Comparison of ENCODE assay signal across 17 cellular contexts in genomic region chr15:81897011-81897677, GRCh38.
A peak's percentile ranks its signal among the peaks of the same experiment; 100 is the strongest.
DNase-seq lines count a peak whose midpoint lies in the region; ATAC-seq, FAIRE-seq and TF ChIP-seq lines count a peak whose summit lies in the region.
"Had no signal": no experiment of that assay in that cellular context is flagged by ENCODE, and none has a peak within 500 bp of the region (broad histone marks: within the 10 kb centered on the region; RNA-seq: fewer than 3 reads in every experiment).

No MANE protein-coding gene starts in this region.

- intact Hi-C loops in K562 (cut with micrococcal nuclease) (no loop called here), left lung (cut with DNase I) (no loop called here), HepG2 (cut with micrococcal nuclease; ENCODE audit: unreplicated experiment) (no loop called here)

- POLR2A ChIA-PET in K562 (lab: Yijun Ruan, JAX) = interaction anchor here (0.7 to 1.0 kb wide), 2 partner anchors 19 to 412 kb away, joined by 3 to 4 read pairs; no protein-coding TSS in a partner anchor
- POLR2A ChIA-PET in HepG2 (lab: Yijun Ruan, JAX) = no interaction called here

- DNase-seq in AG08396 (ENCODE audit: low spot score) = peak; percentile 65
- DNase-seq in HT1080 (ENCODE audit: low read depth) = peak; percentile 65
- DNase-seq in K562 (ENCODE audit: extremely low read depth in 1 of 4, low spot score in 3 of 4) = no peak
- DNase-seq in left lung = no peak
- no peak for DNase-seq in activated CD4-positive, alpha-beta T cell treated with anti-CD3 and anti-CD28 coated beads for 48 hours
- no peak for DNase-seq in NCI-H1092 (lab: John Stamatoyannopoulos, UW)
- no peak for DNase-seq in HepG2 (ENCODE audit: low spot score)
- DNase-seq in KBM-7 = no peak
- DNase-seq: activated B cell treated with CpG ODN at 0.5 μM for 24 hours; activated T-cell treated with anti-CD3 and anti-CD28 coated beads, Interleukin-2, amount 50 U/mL, for 24 hours; aorta; NCI-H1048; NCI-H774; stimulated activated CD4-positive, alpha-beta T cell treated with anti-CD3 and anti-CD28 coated beads, Interleukin-2, amount 100 ng/mL, for 24 hours had no signal

- no peaks in the 10 kb centered on the region for H3K9me1 ChIP-seq in K562 (ENCODE audit: control insufficient read depth, insufficient read depth, low read length)

- no peak for TF ChIP-seq CTCF in K562 (IDR thresholded peaks at IDR 0.05 in 2 of 3, conservative IDR thresholded peaks at IDR 0.05 in 1 of 3; ENCODE audit: insufficient read depth in 2 of 3, low read depth in 1 of 3, low read length in 3 of 3)
- TF ChIP-seq CTCF in left lung (IDR thresholded peaks at IDR 0.05) = no peak
- no peak for TF ChIP-seq CTCF in HepG2 (CRISPR knock-in tag; IDR thresholded peaks at IDR 0.05)

- CTCF ChIA-PET in K562 (lab: Yijun Ruan, JAX; ENCODE audit: low intra/inter-chr PET ratio) = no interaction called here
- CTCF ChIA-PET in HepG2 (lab: Yijun Ruan, JAX; ENCODE audit: low intra/inter-chr PET ratio, low total read pairs) = no interaction called here

- no peak overlapping the region for H3K4me3 ChIP-seq in K562
- no peak overlapping the region for H3K4me3 ChIP-seq in left lung
- no peak overlapping the region for H3K4me3 ChIP-seq in HepG2 (replicated peaks in 1 of 3; ENCODE audit: insufficient read depth in 1 of 3, low read depth in 2 of 3, low read length in 3 of 3)
- H3K4me3 ChIP-seq: BLaER1 treated with 17β-estradiol and CSF1 and Interleukin-3, amounts not matched to agents 10 nM and 100 nM; vagina had no signal

- 15% methylated on average over 6 of the region's 6 CpGs for WGBS in K562 (ENCODE audit: insufficient coverage, low coverage, missing lambda C conversion rate)
- WGBS in HepG2 (ENCODE audit: low lambda C conversion rate) = 23% methylated on average over 6 of the region's 6 CpGs

- TF ChIP-seq EP300 in K562 (IDR thresholded peaks at IDR 0.05; ENCODE audit: low read length) = no peak
- no peak for TF ChIP-seq EP300 in HepG2 (IDR thresholded peaks at IDR 0.05; ENCODE audit: low read depth in 2 of 2, low read length in 2 of 2)
- no peak for TF ChIP-seq EP300 in HepG2 (CRISPR knock-in tag; IDR thresholded peaks at IDR 0.05; ENCODE audit: borderline replicate concordance)

- H3K27me3 ChIP-seq in K562 (ENCODE audit: control insufficient read depth in 2 of 2, insufficient read depth in 2 of 2, low read length in 2 of 2) (no peaks in the 10 kb centered on the region; a peak in 2 of 5 replicates), left lung (no peaks in the 10 kb centered on the region), HepG2 (ENCODE audit: control insufficient read depth in 1 of 2, insufficient read depth in 2 of 2, low read length in 2 of 2) (no peaks in the 10 kb centered on the region)
- H3K27me3 ChIP-seq: BLaER1 treated with 17β-estradiol and CSF1 and Interleukin-3, amounts not matched to agents 10 nM and 100 nM; vagina had no signal

- H3K4me2 ChIP-seq in K562 (ENCODE audit: insufficient read depth, low read length) = no peak overlapping the region
- no peak overlapping the region for H3K4me2 ChIP-seq in HepG2 (ENCODE audit: low read depth, low read length)
- H3K4me2 ChIP-seq: BLaER1 treated with 17β-estradiol and CSF1 and Interleukin-3, amounts not matched to agents 10 nM and 100 nM had no signal

- FAIRE-seq in K562 (lab: Jason Lieb, UNC) (no peak), HepG2 (lab: Jason Lieb, UNC) (no peak)
- FAIRE-seq: GM18507 had no signal

- TF ChIP-seq RAD21 in K562 (CRISPR knock-in tag; conservative IDR thresholded peaks at IDR 0.05 in 1 of 2, IDR thresholded peaks at IDR 0.05 in 1 of 2) (no peak), HepG2 (CRISPR knock-in tag; IDR thresholded peaks at IDR 0.05) (no peak)

- TF ChIP-seq POLR2A in K562 (conservative IDR thresholded peaks at IDR 0.05) (no peak), HepG2 (IDR thresholded peaks at IDR 0.05; ENCODE audit: insufficient read depth in 1 of 2, low read depth in 2 of 2, low read length in 2 of 2) (no peak)

- H3K79me2 ChIP-seq in K562 (ENCODE audit: control insufficient read depth, insufficient read depth, low read length) = no peaks in the 10 kb centered on the region
- no peaks in the 10 kb centered on the region for H3K79me2 ChIP-seq in HepG2 (ENCODE audit: insufficient read depth, low read length)

- H3K9ac ChIP-seq in K562 (ENCODE audit: insufficient read depth in 1 of 2, low read depth in 2 of 2, low read length in 2 of 2) = no peak overlapping the region
- H3K9ac ChIP-seq in HepG2 (ENCODE audit: insufficient read depth, low read depth, low read length) = no peak overlapping the region
- H3K9ac ChIP-seq: BLaER1 treated with 17β-estradiol and CSF1 and Interleukin-3, amounts not matched to agents 10 nM and 100 nM had no signal

- H3K9me3 ChIP-seq in K562 (replicated peaks; ENCODE audit: control insufficient read depth, insufficient read depth, low read depth, low read length) = no peaks in the 10 kb centered on the region
- H3K9me3 ChIP-seq in left lung = no peaks in the 10 kb centered on the region
- H3K9me3 ChIP-seq in HepG2 (ENCODE audit: low read length) = no peaks in the 10 kb centered on the region
- H3K9me3 ChIP-seq: BLaER1 treated with 17β-estradiol and CSF1 and Interleukin-3, amounts not matched to agents 10 nM and 100 nM; vagina had no signal

- H2AFZ ChIP-seq in K562 (ENCODE audit: low read depth, low read length) (peak overlapping the region; percentile 18; the same call in 1 of the 2 replicates), HepG2 (ENCODE audit: low read length) (no peak overlapping the region)

- no peaks in the 10 kb centered on the region; a peak in 1 of 5 replicates for H3K4me1 ChIP-seq in K562 (replicated peaks in 1 of 2; ENCODE audit: control insufficient read depth in 2 of 2, insufficient read depth in 2 of 2, low read length in 2 of 2)
- no peaks in the 10 kb centered on the region for H3K4me1 ChIP-seq in left lung
- H3K4me1 ChIP-seq in HepG2 (ENCODE audit: insufficient read depth, low read length) = no peaks in the 10 kb centered on the region
- H3K4me1 ChIP-seq: BLaER1 treated with 17β-estradiol and CSF1 and Interleukin-3, amounts not matched to agents 10 nM and 100 nM had no signal

- in situ Hi-C loops in K562 (cut with MboI) = no loop called here
- in situ Hi-C loops in HepG2 (cut with HindIII; ENCODE audit: extremely low pct_ligation_motif_present, low pct_unique_long_range_greater_than_20kb) = no loop called here
- in situ Hi-C loops in KBM-7 (cut with MboI; ENCODE audit: low pct_unique_long_range_greater_than_20kb, low sequenced_read_pairs) = no loop called here

- ATAC-seq in K562 (no peak), left lung (peak; percentile 41), HepG2 (no peak)

- no TSS peak for BruUV-seq in K562 (replicated peaks; lab: Mats Ljungman, UMichigan)
- no TSS peak for BruUV-seq in HepG2 (replicated peaks; lab: Mats Ljungman, UMichigan)

- H4K20me1 ChIP-seq in K562 (replicated peaks; ENCODE audit: control insufficient read depth, insufficient read depth, low read length) (no peaks in the 10 kb centered on the region), HepG2 (ENCODE audit: insufficient read depth, low read length) (no peaks in the 10 kb centered on the region)
- H4K20me1 ChIP-seq: BLaER1 treated with 17β-estradiol and CSF1 and Interleukin-3, amounts not matched to agents 10 nM and 100 nM had no signal

- H3K27ac ChIP-seq in K562 (ENCODE audit: extremely low read depth, low read depth, low read length) (no peak overlapping the region), left lung (no peak overlapping the region), HepG2 (ENCODE audit: extremely low read length, insufficient read depth, low read length) (no peak overlapping the region)
- H3K27ac ChIP-seq: BLaER1 treated with 17β-estradiol and CSF1 and Interleukin-3, amounts not matched to agents 10 nM and 100 nM; vagina had no signal

- H3K36me3 ChIP-seq in K562 (ENCODE audit: control insufficient read depth, insufficient read depth, low read length) (no peaks in the 10 kb centered on the region), left lung (no peaks in the 10 kb centered on the region), HepG2 (replicated peaks in 1 of 2; ENCODE audit: control insufficient read depth in 1 of 2, insufficient read depth in 2 of 2, low read length in 2 of 2) (no peaks in the 10 kb centered on the region)
- H3K36me3 ChIP-seq: BLaER1 treated with 17β-estradiol and CSF1 and Interleukin-3, amounts not matched to agents 10 nM and 100 nM; vagina had no signal

TF ChIP-seq in K562, 482 proteins besides CTCF, POLR2A, EP300 and RAD21:
- no peak for TF ChIP-seq OTX1 (CRISPR knock-in tag; IDR thresholded peaks at IDR 0.05)
- peak in 1 of 2 experiments; percentile 62; a peak in 1 of 4 replicates for TF ChIP-seq SRF (CRISPR knock-in tag; IDR thresholded peaks at IDR 0.05)
TF ChIP-seq in K562: peak in this region for 1.

TF ChIP-seq in HepG2, 621 proteins besides CTCF, POLR2A, EP300 and RAD21 (continues in another document):
- TF ChIP-seq, protein P1, sequence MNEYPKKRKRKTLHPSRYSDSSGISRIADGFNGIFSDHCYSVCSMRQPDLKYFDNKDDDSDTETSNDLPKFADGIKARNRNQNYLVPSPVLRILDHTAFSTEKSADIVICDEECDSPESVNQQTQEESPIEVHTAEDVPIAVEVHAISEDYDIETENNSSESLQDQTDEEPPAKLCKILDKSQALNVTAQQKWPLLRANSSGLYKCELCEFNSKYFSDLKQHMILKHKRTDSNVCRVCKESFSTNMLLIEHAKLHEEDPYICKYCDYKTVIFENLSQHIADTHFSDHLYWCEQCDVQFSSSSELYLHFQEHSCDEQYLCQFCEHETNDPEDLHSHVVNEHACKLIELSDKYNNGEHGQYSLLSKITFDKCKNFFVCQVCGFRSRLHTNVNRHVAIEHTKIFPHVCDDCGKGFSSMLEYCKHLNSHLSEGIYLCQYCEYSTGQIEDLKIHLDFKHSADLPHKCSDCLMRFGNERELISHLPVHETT (CRISPR knock-in tag; conservative IDR thresholded peaks at IDR 0.05) = no peak
- no peak for TF ChIP-seq HDAC1 (CRISPR knock-in tag; IDR thresholded peaks at IDR 0.05)
- TF ChIP-seq ZNF432 (CRISPR knock-in tag; IDR thresholded peaks at IDR 0.05; ENCODE audit: borderline replicate concordance) = no peak
- no peak for TF ChIP-seq ZNF205 (CRISPR knock-in tag; IDR thresholded peaks at IDR 0.05)

Comparison
In these comparisons a context has a peak if more than half of its experiments do, and no peak if none do; other contexts are left out.
1. DNase-seq: peak in AG08396 (single experiment) and HT1080 (single experiment); none in K562 (0 of 4), left lung (0 of 2), activated CD4-positive, alpha-beta T cell treated with anti-CD3 and anti-CD28 coated beads for 48 hours (single experiment), NCI-H1092 (single experiment), HepG2 (single experiment) and KBM-7 (single experiment).